Comparison of ENCODE assay signal across 1 cellular context in the genomic region with DNA sequence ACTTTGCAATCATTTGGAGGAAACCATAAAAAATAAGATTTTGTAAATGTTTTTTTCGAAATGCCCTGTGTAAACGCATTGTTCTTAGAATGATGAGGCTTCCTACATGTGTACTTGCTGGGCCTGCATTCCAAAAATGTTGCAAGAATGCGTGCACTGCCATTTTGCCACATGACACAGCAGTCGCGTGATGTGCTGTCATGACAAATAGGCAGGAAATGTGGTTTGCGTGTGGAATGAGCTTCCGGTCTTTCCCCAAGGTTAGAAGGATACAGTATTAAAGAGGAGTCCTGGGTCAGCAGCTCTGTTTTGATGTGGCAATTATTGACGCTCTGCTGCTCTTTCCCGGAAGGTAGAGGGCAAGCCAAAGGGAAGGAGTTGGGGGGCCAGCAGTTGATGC.
TF ChIP-seq lines count a peak whose summit lies in the region.

No MANE protein-coding gene starts in this region.

TF ChIP-seq in GM23338, 12 proteins besides CTCF, POLR2A, EP300 and RAD21 (continued from another document):
- TF ChIP-seq, protein P1, sequence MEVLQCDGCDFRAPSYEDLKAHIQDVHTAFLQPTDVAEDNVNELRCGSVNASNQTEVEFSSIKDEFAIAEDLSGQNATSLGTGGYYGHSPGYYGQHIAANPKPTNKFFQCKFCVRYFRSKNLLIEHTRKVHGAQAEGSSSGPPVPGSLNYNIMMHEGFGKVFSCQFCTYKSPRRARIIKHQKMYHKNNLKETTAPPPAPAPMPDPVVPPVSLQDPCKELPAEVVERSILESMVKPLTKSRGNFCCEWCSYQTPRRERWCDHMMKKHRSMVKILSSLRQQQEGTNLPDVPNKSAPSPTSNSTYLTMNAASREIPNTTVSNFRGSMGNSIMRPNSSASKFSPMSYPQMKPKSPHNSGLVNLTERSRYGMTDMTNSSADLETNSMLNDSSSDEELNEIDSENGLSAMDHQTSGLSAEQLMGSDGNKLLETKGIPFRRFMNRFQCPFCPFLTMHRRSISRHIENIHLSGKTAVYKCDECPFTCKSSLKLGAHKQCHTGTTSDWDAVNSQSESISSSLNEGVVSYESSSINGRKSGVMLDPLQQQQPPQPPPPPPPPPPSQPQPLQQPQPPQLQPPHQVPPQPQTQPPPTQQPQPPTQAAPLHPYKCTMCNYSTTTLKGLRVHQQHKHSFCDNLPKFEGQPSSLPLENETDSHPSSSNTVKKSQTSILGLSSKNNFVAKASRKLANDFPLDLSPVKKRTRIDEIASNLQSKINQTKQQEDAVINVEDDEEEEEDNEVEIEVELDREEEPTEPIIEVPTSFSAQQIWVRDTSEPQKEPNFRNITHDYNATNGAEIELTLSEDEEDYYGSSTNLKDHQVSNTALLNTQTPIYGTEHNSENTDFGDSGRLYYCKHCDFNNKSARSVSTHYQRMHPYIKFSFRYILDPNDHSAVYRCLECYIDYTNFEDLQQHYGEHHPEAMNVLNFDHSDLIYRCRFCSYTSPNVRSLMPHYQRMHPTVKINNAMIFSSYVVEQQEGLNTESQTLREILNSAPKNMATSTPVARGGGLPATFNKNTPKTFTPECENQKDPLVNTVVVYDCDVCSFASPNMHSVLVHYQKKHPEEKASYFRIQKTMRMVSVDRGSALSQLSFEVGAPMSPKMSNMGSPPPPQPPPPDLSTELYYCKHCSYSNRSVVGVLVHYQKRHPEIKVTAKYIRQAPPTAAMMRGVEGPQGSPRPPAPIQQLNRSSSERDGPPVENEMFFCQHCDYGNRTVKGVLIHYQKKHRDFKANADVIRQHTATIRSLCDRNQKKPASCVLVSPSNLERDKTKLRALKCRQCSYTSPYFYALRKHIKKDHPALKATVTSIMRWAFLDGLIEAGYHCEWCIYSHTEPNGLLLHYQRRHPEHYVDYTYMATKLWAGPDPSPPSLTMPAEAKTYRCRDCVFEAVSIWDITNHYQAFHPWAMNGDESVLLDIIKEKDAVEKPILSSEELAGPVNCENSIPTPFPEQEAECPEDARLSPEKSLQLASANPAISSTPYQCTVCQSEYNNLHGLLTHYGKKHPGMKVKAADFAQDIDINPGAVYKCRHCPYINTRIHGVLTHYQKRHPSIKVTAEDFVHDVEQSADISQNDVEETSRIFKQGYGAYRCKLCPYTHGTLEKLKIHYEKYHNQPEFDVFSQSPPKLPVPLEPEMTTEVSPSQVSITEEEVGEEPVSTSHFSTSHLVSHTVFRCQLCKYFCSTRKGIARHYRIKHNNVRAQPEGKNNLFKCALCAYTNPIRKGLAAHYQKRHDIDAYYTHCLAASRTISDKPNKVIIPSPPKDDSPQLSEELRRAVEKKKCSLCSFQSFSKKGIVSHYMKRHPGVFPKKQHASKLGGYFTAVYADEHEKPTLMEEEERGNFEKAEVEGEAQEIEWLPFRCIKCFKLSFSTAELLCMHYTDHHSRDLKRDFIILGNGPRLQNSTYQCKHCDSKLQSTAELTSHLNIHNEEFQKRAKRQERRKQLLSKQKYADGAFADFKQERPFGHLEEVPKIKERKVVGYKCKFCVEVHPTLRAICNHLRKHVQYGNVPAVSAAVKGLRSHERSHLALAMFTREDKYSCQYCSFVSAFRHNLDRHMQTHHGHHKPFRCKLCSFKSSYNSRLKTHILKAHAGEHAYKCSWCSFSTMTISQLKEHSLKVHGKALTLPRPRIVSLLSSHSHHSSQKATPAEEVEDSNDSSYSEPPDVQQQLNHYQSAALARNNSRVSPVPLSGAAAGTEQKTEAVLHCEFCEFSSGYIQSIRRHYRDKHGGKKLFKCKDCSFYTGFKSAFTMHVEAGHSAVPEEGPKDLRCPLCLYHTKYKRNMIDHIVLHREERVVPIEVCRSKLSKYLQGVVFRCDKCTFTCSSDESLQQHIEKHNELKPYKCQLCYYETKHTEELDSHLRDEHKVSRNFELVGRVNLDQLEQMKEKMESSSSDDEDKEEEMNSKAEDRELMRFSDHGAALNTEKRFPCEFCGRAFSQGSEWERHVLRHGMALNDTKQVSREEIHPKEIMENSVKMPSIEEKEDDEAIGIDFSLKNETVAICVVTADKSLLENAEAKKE (CRISPR knock-in tag; IDR thresholded peaks at IDR 0.05), result no peak
- TF ChIP-seq, protein P2, sequence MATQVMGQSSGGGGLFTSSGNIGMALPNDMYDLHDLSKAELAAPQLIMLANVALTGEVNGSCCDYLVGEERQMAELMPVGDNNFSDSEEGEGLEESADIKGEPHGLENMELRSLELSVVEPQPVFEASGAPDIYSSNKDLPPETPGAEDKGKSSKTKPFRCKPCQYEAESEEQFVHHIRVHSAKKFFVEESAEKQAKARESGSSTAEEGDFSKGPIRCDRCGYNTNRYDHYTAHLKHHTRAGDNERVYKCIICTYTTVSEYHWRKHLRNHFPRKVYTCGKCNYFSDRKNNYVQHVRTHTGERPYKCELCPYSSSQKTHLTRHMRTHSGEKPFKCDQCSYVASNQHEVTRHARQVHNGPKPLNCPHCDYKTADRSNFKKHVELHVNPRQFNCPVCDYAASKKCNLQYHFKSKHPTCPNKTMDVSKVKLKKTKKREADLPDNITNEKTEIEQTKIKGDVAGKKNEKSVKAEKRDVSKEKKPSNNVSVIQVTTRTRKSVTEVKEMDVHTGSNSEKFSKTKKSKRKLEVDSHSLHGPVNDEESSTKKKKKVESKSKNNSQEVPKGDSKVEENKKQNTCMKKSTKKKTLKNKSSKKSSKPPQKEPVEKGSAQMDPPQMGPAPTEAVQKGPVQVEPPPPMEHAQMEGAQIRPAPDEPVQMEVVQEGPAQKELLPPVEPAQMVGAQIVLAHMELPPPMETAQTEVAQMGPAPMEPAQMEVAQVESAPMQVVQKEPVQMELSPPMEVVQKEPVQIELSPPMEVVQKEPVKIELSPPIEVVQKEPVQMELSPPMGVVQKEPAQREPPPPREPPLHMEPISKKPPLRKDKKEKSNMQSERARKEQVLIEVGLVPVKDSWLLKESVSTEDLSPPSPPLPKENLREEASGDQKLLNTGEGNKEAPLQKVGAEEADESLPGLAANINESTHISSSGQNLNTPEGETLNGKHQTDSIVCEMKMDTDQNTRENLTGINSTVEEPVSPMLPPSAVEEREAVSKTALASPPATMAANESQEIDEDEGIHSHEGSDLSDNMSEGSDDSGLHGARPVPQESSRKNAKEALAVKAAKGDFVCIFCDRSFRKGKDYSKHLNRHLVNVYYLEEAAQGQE (IDR thresholded peaks at IDR 0.05; ENCODE audit: unreplicated experiment), result no peak
- TF ChIP-seq JUNB (IDR thresholded peaks at IDR 0.05; ENCODE audit: unreplicated experiment) (no peak), POLR2AphosphoS5 (IDR thresholded peaks at IDR 0.05; ENCODE audit: low read depth) (no peak), EZH2 (IDR thresholded peaks at IDR 0.05; ENCODE audit: low read depth, unreplicated experiment) (no peak)
